ENCODE assay signal across 8 cellular contexts in genomic region chr9:122350577-122351355, GRCh38. TPM values are rescaled to one million over a fixed set of nuclear protein-coding genes. Genes with fewer than 3 reads are reported as not detected.
A peak's percentile ranks its signal among the peaks of the same experiment; 100 is the strongest.
DNase-seq lines count a peak whose midpoint lies in the region; ATAC-seq and TF ChIP-seq lines count a peak whose summit lies in the region.

No MANE protein-coding gene starts in this region.

- H2AFZ ChIP-seq in mesenchymal stem cell (ENCODE audit: low read depth, low read length): no peak overlapping the region

- intact Hi-C loops in activated CD4-positive, alpha-beta memory T cell treated with anti-CD3 and anti-CD28 coated beads for 36 hours (cut with micrococcal nuclease): loop anchor here (1.0 to 10.0 kb wide), 5 partner anchors 102 to 464 kb away; no protein-coding TSS in a partner anchor
- intact Hi-C loops in dorsolateral prefrontal cortex (cut with DNase I): loop anchor here (1.0 to 10.0 kb wide), 5 partner anchors 88 to 806 kb away; partner anchors contain the start of genes MRRF (in 1 of the 2), OR1K1 (in 1 of the 2) and RBM18 (in 1 of the 2)

- no peak overlapping the region for H4K91ac ChIP-seq in mesenchymal stem cell (ENCODE audit: low read length)

- H2BK120ac ChIP-seq in mesenchymal stem cell (ENCODE audit: low read depth, low read length): no peak overlapping the region

- no peaks in the 10 kb centered on the region for H3K36me3 Mint-ChIP-seq in activated CD4-positive, alpha-beta memory T cell treated with anti-CD3 and anti-CD28 coated beads for 36 hours

- no peak overlapping the region for H3K4me2 ChIP-seq in mesenchymal stem cell (ENCODE audit: low read length, poor library complexity, severe bottlenecking)

- H3K4me3 Mint-ChIP-seq in activated CD4-positive, alpha-beta memory T cell treated with anti-CD3 and anti-CD28 coated beads for 36 hours: no peak overlapping the region

- no peak overlapping the region for H2AK5ac ChIP-seq in mesenchymal stem cell (ENCODE audit: low read length, severe bottlenecking)

- CTCF ChIA-PET in activated CD4-positive, alpha-beta memory T cell treated with anti-CD3 and anti-CD28 coated beads for 36 hours (lab: Charles Lee): interaction anchor here (0.6 to 14.1 kb wide), 34 partner anchors 11 to 999 kb away, joined by 3 to 314 read pairs (median 4); partner anchors contain the start of genes MRRF, RBM18 and TTLL11

- H3K27ac Mint-ChIP-seq in activated CD4-positive, alpha-beta memory T cell treated with anti-CD3 and anti-CD28 coated beads for 36 hours: no peak overlapping the region

- H3K9me3 Mint-ChIP-seq in activated CD4-positive, alpha-beta memory T cell treated with anti-CD3 and anti-CD28 coated beads for 36 hours: peaks cover 6% of the 10 kb centered on the region

- H4K8ac ChIP-seq in mesenchymal stem cell (ENCODE audit: low read length): no peak overlapping the region

- 47% methylated on average over 11 of the region's 11 CpGs for WGBS in mesenchymal stem cell

- H2BK5ac ChIP-seq in mesenchymal stem cell (ENCODE audit: low read depth, low read length, poor library complexity, severe bottlenecking): no peak overlapping the region

- H3K4me3 ChIP-seq in dorsolateral prefrontal cortex (no peak overlapping the region), mesenchymal stem cell (ENCODE audit: insufficient read depth in 1 of 2, low read depth in 1 of 2, low read length in 2 of 2) (no peak overlapping the region)

- ATAC-seq in GM18907 (IDR thresholded peaks at IDR 0.05; ENCODE audit: unreplicated experiment) (peak; percentile 85), HG03378 (IDR thresholded peaks at IDR 0.05; ENCODE audit: unreplicated experiment) (peak; percentile 89)

- POLR2A ChIA-PET in activated CD4-positive, alpha-beta memory T cell treated with anti-CD3 and anti-CD28 coated beads for 36 hours (lab: Charles Lee): interaction anchor here (0.5 to 0.7 kb wide), 2 partner anchors 25 to 86 kb away, joined by 3 read pairs; partner anchors contain the start of genes MRRF and RBM18

- H3K4ac ChIP-seq in mesenchymal stem cell (ENCODE audit: low read depth in 1 of 2, low read length in 2 of 2): no peak overlapping the region

- TF ChIP-seq CTCF in AG09319 (IDR thresholded peaks at IDR 0.05; ENCODE audit: low read depth, low read length) (peak; percentile 95), dorsolateral prefrontal cortex (IDR thresholded peaks at IDR 0.05 in 54 of 56, conservative IDR thresholded peaks at IDR 0.05 in 2 of 56; ENCODE audit: low read depth in 1 of 56, partially characterized antibody in 56 of 56) (peak; percentile 96 to 100 (median 99))

- H3K27me3 Mint-ChIP-seq in activated CD4-positive, alpha-beta memory T cell treated with anti-CD3 and anti-CD28 coated beads for 36 hours: peaks cover 32% of the 10 kb centered on the region

- H3K36me3 ChIP-seq in mesenchymal stem cell (ENCODE audit: control insufficient read depth in 1 of 2, insufficient read depth in 2 of 2, low read depth in 1 of 2, low read length in 2 of 2): no peaks in the 10 kb centered on the region

- peak; percentile 41 for DNase-seq in AG09319 (ENCODE audit: extremely low read depth, low read depth)
- DNase-seq in NCI-H774 (lab: John Stamatoyannopoulos, UW): peak; percentile 78
- peak; percentile 85 for DNase-seq in activated CD4-positive, alpha-beta memory T cell treated with anti-CD3 and anti-CD28 coated beads for 36 hours
- DNase-seq in dorsolateral prefrontal cortex: peak; percentile 78 to 94 (median 86)
- peak; percentile 73 for DNase-seq in mesenchymal stem cell
- peak; percentile 57 to 59 for DNase-seq in stimulated activated CD8-positive, alpha-beta memory T cell treated with anti-CD3 and anti-CD28 coated beads, Interleukin-15, amount 100 ng/mL, for 48 hours (ENCODE audit: low read depth in 2 of 2)

- peaks cover 4% of the 10 kb centered on the region for H3K4me1 Mint-ChIP-seq in activated CD4-positive, alpha-beta memory T cell treated with anti-CD3 and anti-CD28 coated beads for 36 hours (ENCODE audit: low read depth)

- H2BK12ac ChIP-seq in mesenchymal stem cell (ENCODE audit: low read length in 2 of 2): no peak overlapping the region

- H3K4me1 ChIP-seq in mesenchymal stem cell (ENCODE audit: control insufficient read depth, insufficient read depth, low read depth, low read length): peaks cover 6% of the 10 kb centered on the region

- H3K14ac ChIP-seq in mesenchymal stem cell (ENCODE audit: low read length in 2 of 2): no peak overlapping the region

- H3K79me1 ChIP-seq in mesenchymal stem cell (replicated peaks; ENCODE audit: low read length, poor library complexity, severe bottlenecking): no peaks in the 10 kb centered on the region

- no peak overlapping the region for H3K18ac ChIP-seq in mesenchymal stem cell (ENCODE audit: low read depth in 1 of 2, low read length in 2 of 2)

- H3K27ac ChIP-seq in dorsolateral prefrontal cortex (peak overlapping the region in 5 of 59 donors; percentile 3 to 46 (median 22)), mesenchymal stem cell (ENCODE audit: low read length, poor library complexity, severe bottlenecking) (no peak overlapping the region)

- H3K27me3 ChIP-seq in dorsolateral prefrontal cortex (peaks cover 0 to 2% (median 0%) of the 10 kb centered on the region in 45 donors), mesenchymal stem cell (ENCODE audit: control insufficient read depth in 1 of 2, insufficient read depth in 1 of 2, low read length in 2 of 2) (peaks cover 4 to 7% of the 10 kb centered on the region in 2 experiments)

- H2BK15ac ChIP-seq in mesenchymal stem cell (ENCODE audit: low read depth, poor library complexity, severe bottlenecking): no peak overlapping the region

- H3K9me3 ChIP-seq in mesenchymal stem cell (ENCODE audit: control insufficient read depth, low read length): no peaks in the 10 kb centered on the region

- H3K9ac ChIP-seq in mesenchymal stem cell (ENCODE audit: low read length): no peak overlapping the region

- H3K23ac ChIP-seq in mesenchymal stem cell (ENCODE audit: low read length in 2 of 2): no peak overlapping the region

RNA-seq across cellular contexts. Expression of gene PTGS1, which starts 20.1 kb away (rescaled TPM):
- under 1 TPM in 1 of 2 experiments, not detected in 1; 0.07 TPM for total RNA-seq in activated CD4-positive, alpha-beta memory T cell treated with anti-CD3 and anti-CD28 coated beads for 36 hours
- 10 to 100 TPM in 4 of 120 experiments, 1 to 10 TPM in 116; 1.4 to 17.8 (median 4.7) TPM for total RNA-seq in dorsolateral prefrontal cortex
- polyA plus RNA-seq in mesenchymal stem cell (2013, experiment 1 of 2): 2.3 TPM
- polyA plus RNA-seq in mesenchymal stem cell (2013, experiment 2 of 2): 2.3 TPM
